ENCODE assay signal across 11 cellular contexts in genomic region chr13:113725329-113726105, GRCh38. TPM values are rescaled to one million over a fixed set of nuclear protein-coding genes. Genes with fewer than 3 reads are reported as not detected.
DNase-seq lines count a peak whose midpoint lies in the region; ATAC-seq and TF ChIP-seq lines count a peak whose summit lies in the region.
"Not testable (repeated sequence)": the region's sequence is repeated elsewhere in the genome, so short reads cannot be mapped to it uniquely, and the experiment has no call there.
"Had no signal": no experiment of that assay in that cellular context is flagged by ENCODE, and none has a peak within 500 bp of the region (broad histone marks: within the 10 kb centered on the region; RNA-seq: fewer than 3 reads in every experiment).

No MANE protein-coding gene starts in this region.

- TF ChIP-seq EP300 in upper lobe of left lung (IDR thresholded peaks at IDR 0.05), result not testable (repeated sequence)

- peaks cover 13% of the 10 kb centered on the region for H3K27me3 Mint-ChIP-seq in activated CD4-positive, alpha-beta memory T cell treated with anti-CD3 and anti-CD28 coated beads for 36 hours
- peaks cover 11 to 27% (median 12%) of the 10 kb centered on the region in 3 donors for H3K27me3 Mint-ChIP-seq in immature natural killer cell (ENCODE audit: low read depth in 3 of 3)

- peak overlapping the region; percentile 66 for H3K4me3 ChIP-seq in coronary artery
- H3K4me3 ChIP-seq in prostate gland, result peak overlapping the region; percentile 21 to 43
- H3K4me3 ChIP-seq in upper lobe of left lung, result peak overlapping the region in 3 of 4 donors; percentile 37 to 60 (median 48)

- peak overlapping the region; percentile 80 for H3K27ac Mint-ChIP-seq in activated CD4-positive, alpha-beta memory T cell treated with anti-CD3 and anti-CD28 coated beads for 36 hours
- H3K27ac Mint-ChIP-seq in immature natural killer cell, result peak overlapping the region in 3 of 6 donors; percentile 55 to 86 (median 82)

- H3K27ac ChIP-seq in RWPE1, result peak overlapping the region; percentile 89
- H3K27ac ChIP-seq in coronary artery, result peak overlapping the region in 1 of 2 donors; percentile 52
- not testable (repeated sequence) for H3K27ac ChIP-seq in prostate gland
- H3K27ac ChIP-seq in upper lobe of left lung, result peak overlapping the region in 2 of 4 donors; percentile 50 to 70

- H3K4me3 Mint-ChIP-seq in activated CD4-positive, alpha-beta memory T cell treated with anti-CD3 and anti-CD28 coated beads for 36 hours, result peak overlapping the region; percentile 77
- peak overlapping the region in 3 of 5 donors; percentile 54 to 79 (median 72) for H3K4me3 Mint-ChIP-seq in immature natural killer cell

- intact Hi-C loops in activated CD4-positive, alpha-beta memory T cell treated with anti-CD3 and anti-CD28 coated beads for 36 hours (cut with micrococcal nuclease); prostate gland (cut with DNase I): not testable (repeated sequence)

- not testable (repeated sequence) for ATAC-seq in upper lobe of left lung (ENCODE audit: low FRiP score in 2 of 2)

- not testable (repeated sequence) for H3K4me1 ChIP-seq in prostate gland (replicated peaks); upper lobe of left lung

- 0% methylated on average over 2 of the region's 75 CpGs for WGBS in prostate gland
- 0% methylated on average over 2 of the region's 75 CpGs; no CpG with 5 or more reads in 1 of the 2 donors for WGBS in upper lobe of left lung, 2 donors

- not testable (repeated sequence) for H3K9me3 Mint-ChIP-seq in activated CD4-positive, alpha-beta memory T cell treated with anti-CD3 and anti-CD28 coated beads for 36 hours; immature natural killer cell

- not testable (repeated sequence) for H3K4me1 Mint-ChIP-seq in activated CD4-positive, alpha-beta memory T cell treated with anti-CD3 and anti-CD28 coated beads for 36 hours (ENCODE audit: low read depth); immature natural killer cell

- H3K36me3 ChIP-seq in prostate gland, upper lobe of left lung: not testable (repeated sequence)

- not testable (repeated sequence) for H3K9me3 ChIP-seq in prostate gland, upper lobe of left lung

- POLR2A ChIA-PET in RWPE1 (lab: Yijun Ruan, JAX; ENCODE audit: low non-redundant PET); activated CD4-positive, alpha-beta memory T cell treated with anti-CD3 and anti-CD28 coated beads for 36 hours (lab: Charles Lee): not testable (repeated sequence)

- CTCF ChIA-PET in RWPE1 (lab: Yijun Ruan, JAX), result interaction anchor here (1.0 kb wide), 2 partner anchors 57 to 222 kb away, joined by 4 to 5 read pairs; no protein-coding TSS in a partner anchor
- CTCF ChIA-PET in activated CD4-positive, alpha-beta memory T cell treated with anti-CD3 and anti-CD28 coated beads for 36 hours (lab: Charles Lee), result interaction anchor here (0.6 to 1.2 kb wide), 3 partner anchors 30 to 139 kb away, joined by 3 to 5 read pairs (median 3); partner anchors contain the start of gene GRK1

- H3K36me3 Mint-ChIP-seq in activated CD4-positive, alpha-beta memory T cell treated with anti-CD3 and anti-CD28 coated beads for 36 hours; immature natural killer cell: not testable (repeated sequence)

- DNase-seq in RWPE1 (ENCODE audit: low spot score); coronary artery (ENCODE audit: low spot score): not testable (repeated sequence)
- peak; percentile 82 for DNase-seq in activated CD4-positive, alpha-beta memory T cell treated with anti-CD3 and anti-CD28 coated beads for 36 hours
- peak; percentile 66 for DNase-seq in activated gamma-delta T cell (lab: John Stamatoyannopoulos, UW)
- DNase-seq in immature natural killer cell, result peak; percentile 50 to 54 (median 52)
- DNase-seq in prostate gland (ENCODE audit: low spot score), result peak; percentile 39
- DNase-seq in stimulated activated CD8-positive, alpha-beta memory T cell treated with anti-CD3 and anti-CD28 coated beads, Interleukin-12 subunit alpha, Interleukin-12 subunit beta, amount 100 ng/mL, for 4 hours (ENCODE audit: low read depth), result peak; percentile 41
- DNase-seq in upper lobe of left lung, result peak in 1 of 2 donors; percentile 93

- TF ChIP-seq CTCF in RWPE1 (conservative IDR thresholded peaks at IDR 0.05; ENCODE audit: low read depth); coronary artery (IDR thresholded peaks at IDR 0.05); prostate gland (IDR thresholded peaks at IDR 0.05); upper lobe of left lung (IDR thresholded peaks at IDR 0.05): not testable (repeated sequence)

- not testable (repeated sequence) for H3K27me3 ChIP-seq in prostate gland (replicated peaks; ENCODE audit: insufficient read depth); upper lobe of left lung

- TF ChIP-seq POLR2A in prostate gland (IDR thresholded peaks at IDR 0.05); upper lobe of left lung (IDR thresholded peaks at IDR 0.05): not testable (repeated sequence)

RNA-seq across cellular contexts. Expression of gene TMEM255B, which starts 33.5 kb away (rescaled TPM):
- total RNA-seq in activated CD4-positive, alpha-beta memory T cell treated with anti-CD3 and anti-CD28 coated beads for 36 hours, result under 1 TPM; 0.61 to 0.88 TPM
- not detected for polyA plus RNA-seq in immature natural killer cell
- total RNA-seq in prostate gland (1 to 10 TPM in 1 of 2 donors, under 1 TPM in 1; 0.96 to 4.6 TPM), upper lobe of left lung (10 to 100 TPM in 3 of 6 donors, 1 to 10 TPM in 3; 1.4 to 39.0 (median 13.8) TPM)

RNA-seq across cellular contexts. Expression of gene GRK1, which starts 58.5 kb away (rescaled TPM):
- total RNA-seq in activated CD4-positive, alpha-beta memory T cell treated with anti-CD3 and anti-CD28 coated beads for 36 hours, result not detected
- polyA plus RNA-seq in immature natural killer cell, result not detected
- total RNA-seq in prostate gland (under 1 TPM in 1 of 2 donors, not detected in 1; 0.23 TPM), upper lobe of left lung (1 to 10 TPM in 1 of 6 donors, under 1 TPM in 1, not detected in 4; 0.15 to 5.2 TPM)
- total RNA-seq: lower leg skin, OCI-LY7, subcutaneous adipose tissue had no signal
